In genomic region chr20:37905969-37906613, GRCh38 we compare ENCODE assay signal across 2 cellular contexts.
TF ChIP-seq lines count a peak whose summit lies in the region.

No MANE protein-coding gene starts in this region.

TF ChIP-seq in HepG2, 621 proteins besides CTCF, POLR2A, EP300 and RAD21:
- TF ChIP-seq ZBTB14 (CRISPR knock-in tag; IDR thresholded peaks at IDR 0.05) = no peak
- TF ChIP-seq ZKSCAN1 (IDR thresholded peaks at IDR 0.05; ENCODE audit: low read length) = peak; percentile 91

TF ChIP-seq in K562, 482 proteins besides CTCF, POLR2A, EP300 and RAD21:
- no peak for TF ChIP-seq ZNF253 (CRISPR knock-in tag; conservative IDR thresholded peaks at IDR 0.05)
- peak; percentile 75 for TF ChIP-seq ZKSCAN1 (IDR thresholded peaks at IDR 0.05; ENCODE audit: low read depth, low read length)
